ENCODE assay signal across 8 cellular contexts in genomic region chr2:155111070-155111469, GRCh38.
"Had no signal": no experiment of that assay in that cellular context is flagged by ENCODE, and none has a peak within 500 bp of the region (broad histone marks: within the 10 kb centered on the region; RNA-seq: fewer than 3 reads in every experiment).

No MANE protein-coding gene starts in this region.

- H3K4me1 ChIP-seq: HAP-1 had no signal

- DNase-seq: GM23248, GOT3, H7, HFFc6 had no signal

- H3K36me3 ChIP-seq: HAP-1 had no signal

- H3K4me3 ChIP-seq: GM23248, HAP-1 had no signal

- H3K9me3 ChIP-seq: HAP-1 had no signal

- H2AFZ ChIP-seq: GM23248 had no signal

- H3K27ac ChIP-seq: GM23248, HL-60 had no signal

- H3K9ac ChIP-seq: GM23248 had no signal

- ATAC-seq: HCT116, HepG2 had no signal
